1 cellular context compared by ENCODE assay signal in genomic region chr1:208179850-208180416, GRCh38.
TF ChIP-seq lines count a peak whose summit lies in the region.

No MANE protein-coding gene starts in this region.

TF ChIP-seq in SK-N-SH treated with all-trans-retinoic acid at 6 μM for 48 hours, 23 proteins besides CTCF, POLR2A, EP300 and RAD21 (continued from another document):
- TF ChIP-seq, protein P1, sequence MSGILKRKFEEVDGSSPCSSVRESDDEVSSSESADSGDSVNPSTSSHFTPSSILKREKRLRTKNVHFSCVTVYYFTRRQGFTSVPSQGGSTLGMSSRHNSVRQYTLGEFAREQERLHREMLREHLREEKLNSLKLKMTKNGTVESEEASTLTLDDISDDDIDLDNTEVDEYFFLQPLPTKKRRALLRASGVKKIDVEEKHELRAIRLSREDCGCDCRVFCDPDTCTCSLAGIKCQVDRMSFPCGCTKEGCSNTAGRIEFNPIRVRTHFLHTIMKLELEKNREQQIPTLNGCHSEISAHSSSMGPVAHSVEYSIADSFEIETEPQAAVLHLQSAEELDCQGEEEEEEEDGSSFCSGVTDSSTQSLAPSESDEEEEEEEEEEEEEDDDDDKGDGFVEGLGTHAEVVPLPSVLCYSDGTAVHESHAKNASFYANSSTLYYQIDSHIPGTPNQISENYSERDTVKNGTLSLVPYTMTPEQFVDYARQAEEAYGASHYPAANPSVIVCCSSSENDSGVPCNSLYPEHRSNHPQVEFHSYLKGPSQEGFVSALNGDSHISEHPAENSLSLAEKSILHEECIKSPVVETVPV (CRISPR knock-in tag; IDR thresholded peaks at IDR 0.05), result no peak
- TF ChIP-seq TOX (CRISPR knock-in tag; IDR thresholded peaks at IDR 0.05; ENCODE audit: borderline replicate concordance), result no peak
- no peak for TF ChIP-seq CREB5 (CRISPR knock-in tag; IDR thresholded peaks at IDR 0.05; ENCODE audit: low read depth)
- TF ChIP-seq ISL1 (CRISPR knock-in tag; IDR thresholded peaks at IDR 0.05), result no peak
- TF ChIP-seq ARNTL (CRISPR knock-in tag; IDR thresholded peaks at IDR 0.05; ENCODE audit: borderline replicate concordance, low read depth), result no peak
- TF ChIP-seq, protein P2, sequence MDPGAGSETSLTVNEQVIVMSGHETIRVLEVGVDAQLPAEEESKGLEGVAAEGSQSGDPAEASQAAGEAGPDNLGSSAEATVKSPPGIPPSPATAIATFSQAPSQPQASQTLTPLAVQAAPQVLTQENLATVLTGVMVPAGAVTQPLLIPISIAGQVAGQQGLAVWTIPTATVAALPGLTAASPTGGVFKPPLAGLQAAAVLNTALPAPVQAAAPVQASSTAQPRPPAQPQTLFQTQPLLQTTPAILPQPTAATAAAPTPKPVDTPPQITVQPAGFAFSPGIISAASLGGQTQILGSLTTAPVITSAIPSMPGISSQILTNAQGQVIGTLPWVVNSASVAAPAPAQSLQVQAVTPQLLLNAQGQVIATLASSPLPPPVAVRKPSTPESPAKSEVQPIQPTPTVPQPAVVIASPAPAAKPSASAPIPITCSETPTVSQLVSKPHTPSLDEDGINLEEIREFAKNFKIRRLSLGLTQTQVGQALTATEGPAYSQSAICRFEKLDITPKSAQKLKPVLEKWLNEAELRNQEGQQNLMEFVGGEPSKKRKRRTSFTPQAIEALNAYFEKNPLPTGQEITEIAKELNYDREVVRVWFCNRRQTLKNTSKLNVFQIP (CRISPR knock-in tag; IDR thresholded peaks at IDR 0.05; ENCODE audit: borderline replicate concordance, low read depth), result no peak
- TF ChIP-seq ZFP30 (CRISPR knock-in tag; IDR thresholded peaks at IDR 0.05), result no peak
